Comparison of ENCODE assay signal across 11 cellular contexts in genomic region chr17:79664925-79665738, GRCh38. TPM values are rescaled to one million over a fixed set of nuclear protein-coding genes. Genes with fewer than 3 reads are reported as not detected.
A peak's percentile ranks its signal among the peaks of the same experiment; 100 is the strongest.
DNase-seq lines count a peak whose midpoint lies in the region; ATAC-seq and TF ChIP-seq lines count a peak whose summit lies in the region.
"Had no signal": no experiment of that assay in that cellular context is flagged by ENCODE, and none has a peak within 500 bp of the region (broad histone marks: within the 10 kb centered on the region; RNA-seq: fewer than 3 reads in every experiment).

No MANE protein-coding gene starts in this region.

- TF ChIP-seq CTCF in Calu3 (IDR thresholded peaks at IDR 0.05; ENCODE audit: unreplicated experiment) (no peak), esophagus squamous epithelium (IDR thresholded peaks at IDR 0.05) (no peak), GM10248 (IDR thresholded peaks at IDR 0.05; ENCODE audit: control extremely low read depth, extremely low read depth, low read depth, missing control alignments) (no peak)

- BruUV-seq in Calu3 (replicated peaks; lab: Mats Ljungman, UMichigan), result no TSS peak

- H3K27me3 ChIP-seq in esophagus squamous epithelium, result peaks cover 0 to 35% (median 0%) of the 10 kb centered on the region in 4 donors

- H3K36me3 ChIP-seq in esophagus squamous epithelium, result no peaks in the 10 kb centered on the region

- H3K9me3 ChIP-seq in esophagus squamous epithelium, result peaks cover 0 to 4% (median 0%) of the 10 kb centered on the region in 3 donors

- H3K27me3 Mint-ChIP-seq in Calu3 (ENCODE audit: unreplicated experiment), result peaks cover 98% of the 10 kb centered on the region

- POLR2A ChIA-PET in GM10248 (lab: Yijun Ruan, JAX), result no interaction called here

- H3K4me3 ChIP-seq in esophagus squamous epithelium, result peak overlapping the region; percentile 16 to 41 (median 34)

- peaks cover 16% of the 10 kb centered on the region for H3K36me3 Mint-ChIP-seq in Calu3 (ENCODE audit: insufficient read depth, unreplicated experiment)

- H3K9me3 Mint-ChIP-seq in Calu3 (ENCODE audit: low read depth, unreplicated experiment), result peaks cover 2% of the 10 kb centered on the region

- intact Hi-C loops in Calu3 (cut with micrococcal nuclease; ENCODE audit: unreplicated experiment), result no loop called here
- intact Hi-C loops in esophagus squamous epithelium (cut with DNase I), result no loop called here

- TF ChIP-seq POLR2A in esophagus squamous epithelium (IDR thresholded peaks at IDR 0.05), result no peak

- H3K27ac ChIP-seq in esophagus squamous epithelium, result peak overlapping the region; percentile 70 to 87 (median 76)

- DNase-seq in Calu3, result peak; percentile 53
- DNase-seq in NCI-H2196 (lab: John Stamatoyannopoulos, UW; ENCODE audit: unreplicated experiment), result peak; percentile 88
- DNase-seq in esophagus squamous epithelium (lab: John Stamatoyannopoulos, UW), result no peak
- peak; percentile 33 for DNase-seq in myocyte (ENCODE audit: low read depth)
- DNase-seq in NCI-H1930 (lab: John Stamatoyannopoulos, UW), result no peak
- no peak for DNase-seq in GM10248 (ENCODE audit: extremely low spot score)
- DNase-seq: activated gamma-delta T cell treated with Interleukin-2 at 50 U/mL for 16 hours, COR-L47 had no signal

- WGBS in esophagus squamous epithelium, 2 donors, result 9 to 14% methylated on average over 9 to 17 of the region's 23 CpGs

- CTCF ChIA-PET in Calu3 (lab: Charles Lee), result no interaction called here
- CTCF ChIA-PET in GM10248 (lab: Yijun Ruan, JAX), result no interaction called here

- no peak for ATAC-seq in HG03439 (IDR thresholded peaks at IDR 0.05; ENCODE audit: unreplicated experiment)
- no peak for ATAC-seq in HG03571 (IDR thresholded peaks at IDR 0.05; ENCODE audit: unreplicated experiment)

- peak overlapping the region; percentile 66 for H3K27ac Mint-ChIP-seq in Calu3 (ENCODE audit: unreplicated experiment)

- peak overlapping the region; percentile 74 for H3K4me3 Mint-ChIP-seq in Calu3 (ENCODE audit: low read depth, unreplicated experiment)

- peaks cover 13% of the 10 kb centered on the region for H3K4me1 Mint-ChIP-seq in Calu3 (ENCODE audit: low read depth, unreplicated experiment)

- peaks cover 0 to 22% (median 0%) of the 10 kb centered on the region in 3 donors for H3K4me1 ChIP-seq in esophagus squamous epithelium

RNA-seq across cellular contexts. Expression of gene RBFOX3, which starts 54.3 kb away (rescaled TPM):
- total RNA-seq in Calu3 (2022) (not detected in 2 replicates), esophagus squamous epithelium (1 to 10 TPM in 2 of 4 donors, under 1 TPM in 1, not detected in 1; 0.11 to 5.3 (median 1.3) TPM), myocyte (not detected in 2 replicates)
- 0.09 TPM for polyA plus RNA-seq in myocyte (2012)
- total RNA-seq: liver had no signal

Comparison
In these comparisons a context has a peak if more than half of its experiments do, and no peak if none do; other contexts are left out.
1. DNase-seq: peak in Calu3 (single experiment), NCI-H2196 (single experiment) and myocyte (single experiment); none in esophagus squamous epithelium (single experiment), NCI-H1930 (0 of 2) and GM10248 (single experiment).